ENCODE assay signal across 17 cellular contexts in the genomic region with DNA sequence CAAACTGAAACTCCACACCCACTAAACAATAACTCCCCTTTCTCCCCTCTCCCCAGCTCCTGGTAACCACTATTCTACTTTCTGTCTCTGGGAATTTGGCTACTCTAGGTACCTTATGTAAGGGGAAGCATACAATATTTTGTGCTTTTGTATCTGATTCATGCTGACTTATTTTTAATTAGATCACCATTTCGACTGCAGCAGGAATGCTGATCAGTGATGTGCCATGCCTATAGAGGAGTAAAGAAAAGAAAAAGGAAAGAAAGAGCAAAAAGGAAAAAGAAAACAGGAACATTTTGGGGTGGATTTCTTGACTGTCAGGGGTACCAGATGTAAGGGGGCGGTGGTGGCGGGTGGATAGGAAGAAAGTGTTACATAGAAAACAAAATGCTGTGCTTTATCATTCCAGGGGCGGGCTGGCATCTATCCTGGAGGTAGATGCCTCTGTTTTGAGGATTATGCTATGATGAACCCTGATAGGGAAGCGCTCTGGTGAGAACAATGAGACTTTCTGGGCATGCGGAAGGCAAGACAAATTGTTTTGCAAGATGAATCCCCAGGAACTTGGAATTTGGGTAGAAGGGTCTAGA. TPM values are rescaled to one million over a fixed set of nuclear protein-coding genes. Genes with fewer than 3 reads are reported as not detected.
DNase-seq lines count a peak whose midpoint lies in the region; ATAC-seq and TF ChIP-seq lines count a peak whose summit lies in the region.
"Had no signal": no experiment of that assay in that cellular context is flagged by ENCODE, and none has a peak within 500 bp of the region (broad histone marks: within the 10 kb centered on the region; RNA-seq: fewer than 3 reads in every experiment).

No MANE protein-coding gene starts in this region.

- no peak overlapping the region for H3K9ac ChIP-seq in rectal smooth muscle tissue (ENCODE audit: low read length)

- H3K9me3 Mint-ChIP-seq in Caco-2 (ENCODE audit: unreplicated experiment): no peaks in the 10 kb centered on the region
- H3K9me3 Mint-ChIP-seq: CD4-positive, alpha-beta memory T cell; dendritic cell treated with granulocyte-macrophage colony-stimulating factor and Interleukin-4, amounts not matched to agents 40 ng/mL and 50 ng/mL, for 4 days had no signal

- H3K36me3 Mint-ChIP-seq in Caco-2 (ENCODE audit: insufficient read depth, unreplicated experiment): no peaks in the 10 kb centered on the region
- H3K36me3 Mint-ChIP-seq: CD4-positive, alpha-beta memory T cell had no signal

- H3K4me1 ChIP-seq in left ventricle myocardium inferior (peaks cover 92% of the 10 kb centered on the region), rectal smooth muscle tissue (ENCODE audit: control insufficient read depth, insufficient read depth, low read length) (peaks cover 63% of the 10 kb centered on the region), aorta (ENCODE audit: control insufficient read depth in 1 of 2, insufficient read depth in 2 of 2, low read length in 2 of 2) (no peaks in the 10 kb centered on the region), Caco-2 (peaks cover 10% of the 10 kb centered on the region; the same call in 1 of the 2 replicates)

- H3K9me3 ChIP-seq in left ventricle myocardium inferior (replicated peaks): no peaks in the 10 kb centered on the region
- H3K9me3 ChIP-seq in aorta (ENCODE audit: control insufficient read depth, low read length): no peaks in the 10 kb centered on the region
- H3K9me3 ChIP-seq in Caco-2: no peaks in the 10 kb centered on the region
- H3K9me3 ChIP-seq: adrenal gland, pancreas, thyroid gland had no signal

- CTCF ChIA-PET in Caco-2 (lab: Charles Lee): no interaction called here

- no peak overlapping the region for H3K4me3 ChIP-seq in left ventricle myocardium inferior
- H3K4me3 ChIP-seq in fibroblast of villous mesenchyme (ENCODE audit: low read depth, low read length): no peak overlapping the region
- no peak overlapping the region for H3K4me3 ChIP-seq in rectal smooth muscle tissue (ENCODE audit: low read length)
- no peak overlapping the region for H3K4me3 ChIP-seq in aorta (ENCODE audit: low read length in 2 of 2)
- no peak overlapping the region for H3K4me3 ChIP-seq in Caco-2 (ENCODE audit: low read depth, low read length)
- H3K4me3 ChIP-seq: adrenal gland, pancreas, thyroid gland had no signal

- 90 to 92% methylated on average over 6 of the region's 6 CpGs for WGBS in aorta, 2 donors

- H3K27me3 Mint-ChIP-seq in Caco-2 (ENCODE audit: insufficient read depth, unreplicated experiment): no peaks in the 10 kb centered on the region

- H3K27me3 ChIP-seq in left ventricle myocardium inferior (ENCODE audit: low read depth): no peaks in the 10 kb centered on the region
- H3K27me3 ChIP-seq in rectal smooth muscle tissue (ENCODE audit: control insufficient read depth, insufficient read depth, low read length): no peaks in the 10 kb centered on the region
- no peaks in the 10 kb centered on the region for H3K27me3 ChIP-seq in aorta (ENCODE audit: control insufficient read depth in 1 of 2, insufficient read depth in 2 of 2, low read length in 1 of 2)
- H3K27me3 ChIP-seq in Caco-2 (replicated peaks; ENCODE audit: control insufficient read depth, insufficient read depth, low read length): no peaks in the 10 kb centered on the region
- H3K27me3 ChIP-seq: adrenal gland, pancreas, thyroid gland had no signal

- DNase-seq in left ventricle myocardium inferior (no peak), left ventricle myocardium superior (no peak), fibroblast of villous mesenchyme (ENCODE audit: low read depth) (peak; percentile 8), aorta (no peak), Caco-2 (no peak)
- DNase-seq in activated CD8-positive, alpha-beta memory T cell treated with anti-CD3 and anti-CD28 coated beads, Interleukin-2, amount 50 U/mL, for 4 hours: no peak
- DNase-seq: activated CD4-positive, alpha-beta T cell treated with anti-CD3 and anti-CD28 coated beads, Interleukin-2, amount 50 U/mL, for 4 hours; adrenal gland; CD4-positive, alpha-beta memory T cell; EL; NCI-H2029; NCI-H82; pancreas; thyroid gland had no signal

- no peaks in the 10 kb centered on the region for H3K36me3 ChIP-seq in left ventricle myocardium inferior
- H3K36me3 ChIP-seq in rectal smooth muscle tissue (ENCODE audit: control insufficient read depth, insufficient read depth, low read length): no peaks in the 10 kb centered on the region
- no peaks in the 10 kb centered on the region for H3K36me3 ChIP-seq in aorta (ENCODE audit: control insufficient read depth in 1 of 2, insufficient read depth in 2 of 2, low read length in 1 of 2)
- no peaks in the 10 kb centered on the region for H3K36me3 ChIP-seq in Caco-2 (ENCODE audit: control insufficient read depth, insufficient read depth, low read length)
- H3K36me3 ChIP-seq: adrenal gland, pancreas, thyroid gland had no signal

- BruUV-seq in Caco-2 (replicated peaks; lab: Mats Ljungman, UMichigan): no TSS peak

- H3K4me1 Mint-ChIP-seq in Caco-2 (ENCODE audit: low read depth, unreplicated experiment): peaks cover 6% of the 10 kb centered on the region

- H3K4me3 Mint-ChIP-seq in Caco-2 (ENCODE audit: unreplicated experiment): no peak overlapping the region
- H3K4me3 Mint-ChIP-seq: CD4-positive, alpha-beta memory T cell; dendritic cell treated with granulocyte-macrophage colony-stimulating factor and Interleukin-4, amounts not matched to agents 40 ng/mL and 50 ng/mL, for 4 days had no signal

- H3K27ac Mint-ChIP-seq in Caco-2 (ENCODE audit: unreplicated experiment): no peak overlapping the region
- H3K27ac Mint-ChIP-seq: dendritic cell treated with granulocyte-macrophage colony-stimulating factor and Interleukin-4, amounts not matched to agents 40 ng/mL and 50 ng/mL, for 4 days had no signal

- POLR2A ChIA-PET in Caco-2 (lab: Charles Lee): no interaction called here

- TF ChIP-seq CTCF in left ventricle myocardium inferior (IDR thresholded peaks at IDR 0.05; ENCODE audit: borderline replicate concordance) (no peak), fibroblast of villous mesenchyme (IDR thresholded peaks at IDR 0.05; ENCODE audit: insufficient read depth, low read depth, low read length) (no peak), Caco-2 (IDR thresholded peaks at IDR 0.05; ENCODE audit: insufficient read depth in 1 of 2, low read depth in 1 of 2, low read length in 1 of 2, severe bottlenecking in 1 of 2, unreplicated experiment in 1 of 2) (no peak)

- ATAC-seq in left ventricle myocardium superior: no peak
- no peak for ATAC-seq in aorta (ENCODE audit: low FRiP score)
- ATAC-seq in GM19351 (IDR thresholded peaks at IDR 0.05; ENCODE audit: unreplicated experiment): no peak
- ATAC-seq: pancreas had no signal

- peak overlapping the region; percentile 98 for H3K27ac ChIP-seq in left ventricle myocardium inferior (replicated peaks)
- peak overlapping the region; percentile 99 for H3K27ac ChIP-seq in rectal smooth muscle tissue (ENCODE audit: low read depth, low read length)
- peak overlapping the region; percentile 34 to 79 for H3K27ac ChIP-seq in aorta (ENCODE audit: low read depth in 1 of 2, low read length in 2 of 2)

- intact Hi-C loops in left ventricle myocardium inferior (cut with micrococcal nuclease): no loop called here
- intact Hi-C loops in left ventricle myocardium superior (cut with micrococcal nuclease): no loop called here
- intact Hi-C loops in aorta (cut with DNase I): loop anchor here in 1 of 2 donors (2.0 kb wide), 1 partner anchor 47 kb away; no protein-coding TSS in a partner anchor
- intact Hi-C loops in Caco-2 (cut with micrococcal nuclease; ENCODE audit: unreplicated experiment): no loop called here

RNA-seq across cellular contexts. Expression of a gene that starts 45.2 kb away (rescaled TPM):
- 82.6 TPM for total RNA-seq in left ventricle myocardium inferior
- 104 TPM for total RNA-seq in left ventricle myocardium superior
- 64.8 and 76.0 TPM in 2 replicates for total RNA-seq in fibroblast of villous mesenchyme
- 100 to 1,000 TPM; 187 to 252 TPM for total RNA-seq in aorta
- polyA plus RNA-seq in aorta: 10 to 100 TPM; 51.2 to 91.7 TPM
- 103 and 117 TPM in 2 replicates for total RNA-seq in Caco-2 (2022)

RNA-seq across cellular contexts. Expression of a gene that starts 49.6 kb away (rescaled TPM):
- total RNA-seq in left ventricle myocardium inferior: 7.4 TPM
- 8.3 TPM for total RNA-seq in left ventricle myocardium superior
- total RNA-seq in fibroblast of villous mesenchyme: 7.1 and 9.9 TPM in 2 replicates
- total RNA-seq in aorta: 1 to 10 TPM; 3.9 to 5.4 TPM
- 10 to 100 TPM in 1 of 2 donors, 1 to 10 TPM in 1; 3.4 to 19.3 TPM for polyA plus RNA-seq in aorta
- 6.1 and 6.6 TPM in 2 replicates for total RNA-seq in Caco-2 (2022)
